39 cellular contexts compared by ENCODE assay signal in genomic region chr6:40604082-40604481, GRCh38. TPM values are rescaled to one million over a fixed set of nuclear protein-coding genes. Genes with fewer than 3 reads are reported as not detected.
"Had no signal": no experiment of that assay in that cellular context is flagged by ENCODE, and none has a peak within 500 bp of the region (broad histone marks: within the 10 kb centered on the region; RNA-seq: fewer than 3 reads in every experiment).

No MANE protein-coding gene starts in this region.

- H3K27me3 ChIP-seq: MG63 had no signal

- H3K9ac ChIP-seq: KMS-11 had no signal

- H3K9me3 ChIP-seq: MG63 had no signal

- DNase-seq: Karpas-422, Kasumi-1, KG1, MG63, MM.1S, MV-4-11, NCI-H1048, NCI-H1092, NCI-H1092 treated with DMSO at 0.1 percent for 48 hours, NCI-H1105, NCI-H1105 treated with DMSO at 0.1 percent for 48 hours, NCI-H1417, NCI-H1417 treated with DMSO at 0.1 percent for 48 hours, NCI-H1436, NCI-H1436 treated with DMSO at 0.1 percent for 48 hours, NCI-H146, NCI-H1694, NCI-H1694 treated with DMSO at 0.1 percent for 48 hours, NCI-H187, NCI-H187 treated with DMSO at 0.1 percent for 48 hours, NCI-H1930, NCI-H2029, NCI-H2029 treated with DMSO at 0.1 percent for 48 hours, NCI-H2081, NCI-H2081 treated with DMSO at 0.1 percent for 48 hours, NCI-H2107, NCI-H2171, NCI-H2171 treated with DMSO at 0.1 percent for 48 hours, NCI-H2227 treated with DMSO at 0.1 percent for 48 hours, NCI-H226, NCI-H345, NCI-H446, NCI-H446 treated with DMSO at 0.1 percent for 48 hours, NCI-H510A had no signal

- H3K27ac ChIP-seq: KMS-11 had no signal

- H3K4me2 ChIP-seq: KMS-11 had no signal

- H3K4me3 ChIP-seq: MG63 had no signal

- H3K36me3 ChIP-seq: MG63 had no signal

RNA-seq across cellular contexts. Expression of gene LRFN2, which starts 16.9 kb away (rescaled TPM):
- total RNA-seq: LHCN-M2, M059J, MCF 10A, NCI-H460 had no signal
